14 cellular contexts compared by ENCODE assay signal in the genomic region with DNA sequence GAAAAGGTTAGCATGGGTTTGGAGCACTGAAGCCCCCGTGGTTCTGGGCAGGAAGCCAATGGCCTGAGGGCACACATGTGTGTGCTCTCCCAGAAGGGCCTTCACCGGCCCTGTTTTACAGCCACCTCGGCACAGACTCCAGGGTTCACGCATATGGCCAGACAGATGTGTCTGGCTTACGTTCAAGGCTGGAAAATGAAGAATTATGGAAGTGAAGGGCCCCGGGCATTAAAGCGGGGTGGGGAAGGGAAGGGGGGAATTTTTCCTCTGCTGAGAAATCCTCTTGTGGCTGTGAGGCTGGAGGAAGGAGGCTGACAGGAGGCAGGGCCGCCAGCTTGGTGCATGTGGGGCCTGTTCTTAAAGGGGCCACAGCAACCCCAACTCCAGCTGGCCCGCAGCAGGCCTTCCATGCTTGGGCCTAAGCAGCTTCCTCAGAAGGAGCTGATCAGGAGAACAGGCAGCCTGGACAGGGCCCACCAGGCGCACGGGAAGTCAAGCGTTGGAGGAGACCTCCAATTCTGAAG. TPM values are rescaled to one million over a fixed set of nuclear protein-coding genes. Genes with fewer than 3 reads are reported as not detected.
DNase-seq lines count a peak whose midpoint lies in the region; ATAC-seq and TF ChIP-seq lines count a peak whose summit lies in the region.
"Had no signal": no experiment of that assay in that cellular context is flagged by ENCODE, and none has a peak within 500 bp of the region (broad histone marks: within the 10 kb centered on the region; RNA-seq: fewer than 3 reads in every experiment).

No MANE protein-coding gene starts in this region.

- H3K9me3 ChIP-seq in SK-N-SH: no peaks in the 10 kb centered on the region
- no peaks in the 10 kb centered on the region for H3K9me3 ChIP-seq in left lung
- H3K9me3 ChIP-seq in stomach: no peaks in the 10 kb centered on the region

- POLR2A ChIA-PET in SK-N-SH (lab: Yijun Ruan, JAX): interaction anchor here (1.0 to 1.1 kb wide), 3 partner anchors 9 to 80 kb away, joined by 3 to 5 read pairs (median 4); no protein-coding TSS in a partner anchor

- H3K4me1 ChIP-seq in SK-N-SH (ENCODE audit: control insufficient read depth in 1 of 2, insufficient read depth in 2 of 2, low read depth in 1 of 2, low read length in 1 of 2) (peaks cover 0 to 47% of the 10 kb centered on the region in 2 experiments; a peak in 2 of 4 replicates), left lung (peaks cover 20 to 48% of the 10 kb centered on the region in 2 donors), stomach (peaks cover 0 to 37% (median 16%) of the 10 kb centered on the region in 4 donors)

- DNase-seq in DMS 273 (lab: John Stamatoyannopoulos, UW; ENCODE audit: unreplicated experiment) (peak; percentile 53), DMS 273 treated with DMSO at 0.1 percent for 48 hours (lab: John Stamatoyannopoulos, UW) (no peak), SK-N-SH (peak; percentile 86), left lung (no peak), stomach (no peak), foreskin melanocyte (no peak), head of caudate nucleus (no peak), AG08396 (ENCODE audit: low spot score) (no peak)
- DNase-seq: activated CD4-positive, alpha-beta T cell treated with anti-CD3 and anti-CD28 coated beads for 4 hours; activated naive CD4-positive, alpha-beta T cell treated with anti-CD3 and anti-CD28 coated beads for 36 hours; DMS153; NCI-H1436 treated with DMSO at 0.1 percent for 48 hours; stimulated activated CD4-positive, alpha-beta T cell treated with anti-CD3 and anti-CD28 coated beads, Interleukin-4, amount 100 ng/mL, for 24 hours had no signal

- H3K79me2 ChIP-seq in SK-N-SH (ENCODE audit: insufficient read depth): peaks cover 6% of the 10 kb centered on the region; the same call in 1 of the 2 replicates

- no peak overlapping the region for H3K4me3 ChIP-seq in SK-N-SH (ENCODE audit: low read depth in 2 of 2, low read length in 1 of 2)
- no peak overlapping the region for H3K4me3 ChIP-seq in left lung
- H3K4me3 ChIP-seq in stomach: no peak overlapping the region

- TF ChIP-seq CTCF in SK-N-SH (IDR thresholded peaks at IDR 0.05) (no peak), left lung (IDR thresholded peaks at IDR 0.05) (no peak), stomach (IDR thresholded peaks at IDR 0.05) (no peak)

- H3K27me3 ChIP-seq in SK-N-SH (ENCODE audit: insufficient read depth) (no peaks in the 10 kb centered on the region), left lung (no peaks in the 10 kb centered on the region), stomach (no peaks in the 10 kb centered on the region)

- intact Hi-C loops in left lung (cut with DNase I): no loop called here
- intact Hi-C loops in stomach (cut with DNase I; ENCODE audit: low total_unique reads): no loop called here
- intact Hi-C loops in head of caudate nucleus (cut with DNase I): no loop called here

- peak in 1 of 2 experiments; percentile 92; a peak in 2 of 4 replicates for TF ChIP-seq EP300 in SK-N-SH (IDR thresholded peaks at IDR 0.05; ENCODE audit: borderline replicate concordance in 1 of 2, low read depth in 1 of 2, low read length in 1 of 2)
- TF ChIP-seq EP300 in stomach (IDR thresholded peaks at IDR 0.05): no peak

- no peak overlapping the region for H2AFZ ChIP-seq in SK-N-SH (ENCODE audit: low read depth)

- no peak overlapping the region for H3K4me2 ChIP-seq in SK-N-SH

- H3K27ac ChIP-seq in SK-N-SH (ENCODE audit: low read depth in 2 of 2, low read length in 1 of 2): peak overlapping the region; percentile 12 to 95; a peak in 3 of 4 replicates
- H3K27ac ChIP-seq in left lung: peak overlapping the region; percentile 15 to 56
- peak overlapping the region in 4 of 5 donors; percentile 61 to 94 (median 70) for H3K27ac ChIP-seq in stomach
- H3K27ac ChIP-seq: 22Rv1 had no signal

- H3K36me3 ChIP-seq in SK-N-SH (replicated peaks in 1 of 2; ENCODE audit: control insufficient read depth in 1 of 2, insufficient read depth in 2 of 2, low read length in 1 of 2) (peaks cover 15 to 23% of the 10 kb centered on the region in 2 experiments), left lung (peaks cover 0 to 43% of the 10 kb centered on the region in 2 donors), stomach (peaks cover 16 to 81% (median 71%) of the 10 kb centered on the region in 4 donors)

- no peak for ATAC-seq in left lung

- H3K9me2 ChIP-seq in SK-N-SH: no peaks in the 10 kb centered on the region

- CTCF ChIA-PET in SK-N-SH (lab: Yijun Ruan, JAX): interaction anchor here (1.0 to 3.4 kb wide), 11 partner anchors 9 to 168 kb away, joined by 3 to 21 read pairs (median 4); a partner anchor contains a TSS

- no peaks in the 10 kb centered on the region for H4K20me1 ChIP-seq in SK-N-SH (ENCODE audit: insufficient read depth)

- TF ChIP-seq POLR2A in stomach (IDR thresholded peaks at IDR 0.05): no peak

- peaks cover 7% of the 10 kb centered on the region for H3F3A ChIP-seq in SK-N-SH (replicated peaks; ENCODE audit: insufficient read depth)

- WGBS in SK-N-SH (ENCODE audit: low lambda C conversion rate): 56% methylated on average over 11 of the region's 12 CpGs
- 56 to 73% (median 68%) methylated on average over 12 of the region's 12 CpGs for WGBS in stomach, 5 donors

- H3K9ac ChIP-seq in SK-N-SH: no peak overlapping the region

- TF ChIP-seq RAD21 in SK-N-SH (IDR thresholded peaks at IDR 0.05; ENCODE audit: low read length): peak; percentile 28; the same call in 1 of the 2 replicates

TF ChIP-seq in SK-N-SH, 30 proteins besides CTCF, POLR2A, EP300 and RAD21 (continues in another document):
- no peak for TF ChIP-seq GABPA (IDR thresholded peaks at IDR 0.05; ENCODE audit: low read depth)
- TF ChIP-seq, protein P1, sequence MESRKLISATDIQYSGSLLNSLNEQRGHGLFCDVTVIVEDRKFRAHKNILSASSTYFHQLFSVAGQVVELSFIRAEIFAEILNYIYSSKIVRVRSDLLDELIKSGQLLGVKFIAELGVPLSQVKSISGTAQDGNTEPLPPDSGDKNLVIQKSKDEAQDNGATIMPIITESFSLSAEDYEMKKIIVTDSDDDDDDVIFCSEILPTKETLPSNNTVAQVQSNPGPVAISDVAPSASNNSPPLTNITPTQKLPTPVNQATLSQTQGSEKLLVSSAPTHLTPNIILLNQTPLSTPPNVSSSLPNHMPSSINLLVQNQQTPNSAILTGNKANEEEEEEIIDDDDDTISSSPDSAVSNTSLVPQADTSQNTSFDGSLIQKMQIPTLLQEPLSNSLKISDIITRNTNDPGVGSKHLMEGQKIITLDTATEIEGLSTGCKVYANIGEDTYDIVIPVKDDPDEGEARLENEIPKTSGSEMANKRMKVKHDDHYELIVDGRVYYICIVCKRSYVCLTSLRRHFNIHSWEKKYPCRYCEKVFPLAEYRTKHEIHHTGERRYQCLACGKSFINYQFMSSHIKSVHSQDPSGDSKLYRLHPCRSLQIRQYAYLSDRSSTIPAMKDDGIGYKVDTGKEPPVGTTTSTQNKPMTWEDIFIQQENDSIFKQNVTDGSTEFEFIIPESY (IDR thresholded peaks at IDR 0.05; ENCODE audit: borderline replicate concordance, low read depth): no peak
- TF ChIP-seq EZH2phosphoT487 (IDR thresholded peaks at IDR 0.05; ENCODE audit: borderline replicate concordance, low read depth): no peak
- TF ChIP-seq GATA2 (CRISPR knock-in tag; IDR thresholded peaks at IDR 0.05): peak; percentile 60
- peak; percentile 77; the same call in 1 of the 2 replicates for TF ChIP-seq FOXJ3 (CRISPR knock-in tag; IDR thresholded peaks at IDR 0.05)
- peak; percentile 91 for TF ChIP-seq RCOR1 (IDR thresholded peaks at IDR 0.05; ENCODE audit: low read length)
- peak; percentile 59 for TF ChIP-seq CHD2 (IDR thresholded peaks at IDR 0.05; ENCODE audit: low read length, partially characterized antibody)
- TF ChIP-seq JUND (IDR thresholded peaks at IDR 0.05): no peak
- TF ChIP-seq NRF1 (IDR thresholded peaks at IDR 0.05; ENCODE audit: low read depth, low read length): no peak
- TF ChIP-seq MEF2A (IDR thresholded peaks at IDR 0.05; ENCODE audit: borderline replicate concordance, low read depth): no peak
- TF ChIP-seq TAF1 (IDR thresholded peaks at IDR 0.05; ENCODE audit: borderline replicate concordance, low read depth, low read length): no peak

RNA-seq across cellular contexts. Expression of a gene that starts 21.6 kb away (rescaled TPM):
- polyA plus RNA-seq in SK-N-SH (2012; rRNA removed): 3.8 and 6.4 TPM in 2 replicates
- polyA plus RNA-seq in SK-N-SH (2012; cell fraction: cytosol; rRNA removed): 2.1 and 3.1 TPM in 2 replicates
- polyA plus RNA-seq in SK-N-SH (2012; cell fraction: nucleus; rRNA removed): 13.7 and 15.5 TPM in 2 replicates
- 10 to 100 TPM; 25.5 to 28.2 TPM for total RNA-seq in left lung
- 100 to 1,000 TPM in 1 of 5 donors, 10 to 100 TPM in 1, 1 to 10 TPM in 3; 7.6 to 107 (median 9.4) TPM for total RNA-seq in stomach
- polyA plus RNA-seq in stomach: 10 to 100 TPM in 1 of 3 donors, 1 to 10 TPM in 2; 1.5 to 11.2 (median 6.2) TPM

RNA-seq across cellular contexts. Expression of a gene that starts 34.7 kb away (rescaled TPM):
- polyA plus RNA-seq in SK-N-SH (2012; rRNA removed) (58.1 and 59.2 TPM in 2 replicates), stomach (10 to 100 TPM; 60.3 to 83.4 (median 66.7) TPM)
- polyA plus RNA-seq in SK-N-SH (2012; cell fraction: cytosol; rRNA removed): 39.2 and 51.0 TPM in 2 replicates
- 34.5 and 38.7 TPM in 2 replicates for polyA plus RNA-seq in SK-N-SH (2012; cell fraction: nucleus; rRNA removed)
- total RNA-seq in left lung (10 to 100 TPM; 26.1 to 28.7 TPM), stomach (10 to 100 TPM in 3 of 5 donors, 1 to 10 TPM in 1, not detected in 1; 3.1 to 31.9 (median 17.3) TPM)

RNA-seq across cellular contexts. Expression of a gene that starts 46.6 kb away (rescaled TPM):
- 36.2 and 39.5 TPM in 2 replicates for polyA plus RNA-seq in SK-N-SH (2012; rRNA removed)
- polyA plus RNA-seq in SK-N-SH (2012; cell fraction: cytosol; rRNA removed): 10.0 and 16.0 TPM in 2 replicates
- polyA plus RNA-seq in SK-N-SH (2012; cell fraction: nucleus; rRNA removed): 149 and 180 TPM in 2 replicates
- 10 to 100 TPM; 30.7 to 36.0 TPM for total RNA-seq in left lung
- 100 to 1,000 TPM in 2 of 5 donors, 10 to 100 TPM in 3; 26.1 to 188 (median 95.0) TPM for total RNA-seq in stomach
- polyA plus RNA-seq in stomach: 10 to 100 TPM; 11.6 to 27.9 (median 17.7) TPM

RNA-seq across cellular contexts. Expression of a gene that starts 51.4 kb away (rescaled TPM):
- 0.07 TPM in 1 of 2 replicates, not detected in the other for polyA plus RNA-seq in SK-N-SH (2012; rRNA removed)
- polyA plus RNA-seq in SK-N-SH (2012; cell fraction: cytosol; rRNA removed): 0.01 and 0.03 TPM in 2 replicates
- 0.02 and 0.04 TPM in 2 replicates for polyA plus RNA-seq in SK-N-SH (2012; cell fraction: nucleus; rRNA removed)
- total RNA-seq in left lung: 1 to 10 TPM; 2.7 to 5.1 TPM
- total RNA-seq in stomach: under 1 TPM in 2 of 5 donors, not detected in 3; 0.58 to 0.92 TPM
- under 1 TPM in 2 of 3 donors, not detected in 1; 0.50 to 0.85 TPM for polyA plus RNA-seq in stomach

Comparison
In these comparisons a context has a peak if more than half of its experiments do, and no peak if none do; other contexts are left out.
1. DNase-seq: peak in DMS 273 (single experiment) and SK-N-SH (single experiment); none in DMS 273 treated with DMSO at 0.1 percent for 48 hours (single experiment), left lung (0 of 2), stomach (single experiment), foreskin melanocyte (single experiment), head of caudate nucleus (0 of 42) and AG08396 (single experiment).
2. Peak in every context shown above with its lines, with median percentiles within 50 percentile points of each other: H3K27ac ChIP-seq.